ENCODE assay signal across 30 cellular contexts in genomic region chr5:58265531-58265930, GRCh38.
"Had no signal": no experiment of that assay in that cellular context is flagged by ENCODE, and none has a peak within 500 bp of the region (broad histone marks: within the 10 kb centered on the region; RNA-seq: fewer than 3 reads in every experiment).

No MANE protein-coding gene starts in this region.

- H3K36me3 ChIP-seq: colonic mucosa, esophagus muscularis mucosa, gastroesophageal sphincter, heart left ventricle, ovary, spleen, tibial artery had no signal

- H3K27me3 ChIP-seq: colonic mucosa, esophagus muscularis mucosa, foreskin keratinocyte, gastroesophageal sphincter, heart left ventricle, hepatocyte, ovary, spleen, testis, tibial artery had no signal

- H3K36me3 Mint-ChIP-seq: naive thymus-derived CD4-positive, alpha-beta T cell; stimulated activated memory B cell treated with anti-CD40 and anti-IgM and Interleukin-4, amounts not matched to agents 10 μg/mL and 1 μg/mL and 100 μg/mL, for 72 hours; type B pancreatic cell had no signal

- H3K9me3 Mint-ChIP-seq: endodermal cell; nephron; stimulated activated memory B cell treated with anti-CD40 and anti-IgM and Interleukin-4, amounts not matched to agents 10 μg/mL and 1 μg/mL and 100 μg/mL, for 72 hours had no signal

- H3K27me3 Mint-ChIP-seq: dendritic cell treated with granulocyte-macrophage colony-stimulating factor and Interleukin-4, amounts not matched to agents 40 ng/mL and 50 ng/mL, for 4 days; type B pancreatic cell had no signal

- H3K4me3 ChIP-seq: colonic mucosa, esophagus muscularis mucosa, gastroesophageal sphincter, heart left ventricle, hepatocyte, lung, ovary, psoas muscle, skin epidermis, spleen, testis, tibial artery had no signal

- H3K27ac ChIP-seq: colonic mucosa, esophagus muscularis mucosa, foreskin keratinocyte, gastroesophageal sphincter, heart left ventricle, hepatocyte, ovary, psoas muscle, skin epidermis, spleen, testis, tibial artery had no signal

- H3K4me1 ChIP-seq: colonic mucosa, gastroesophageal sphincter, psoas muscle, testis had no signal

- ATAC-seq: gastroesophageal sphincter; heart left ventricle; left lobe of liver; naive thymus-derived CD4-positive, alpha-beta T cell; psoas muscle; right cardiac atrium; stimulated activated memory B cell treated with anti-CD40 and anti-IgM and Interleukin-4, amounts not matched to agents 10 μg/mL and 1 μg/mL and 100 μg/mL, for 72 hours; stimulated activated naive CD8-positive, alpha-beta T cell treated with anti-CD3 and anti-CD28 coated beads, Interleukin-15, Interleukin-2, amounts not matched to agents 100 U/mL and 50 U/mL, for 24 hours had no signal

- DNase-seq: colonic mucosa; effector CD8-positive, alpha-beta T cell; endodermal cell; foreskin keratinocyte; heart left ventricle; kidney; mesenchymal stem cell; midbrain; naive thymus-derived CD4-positive, alpha-beta T cell; occipital lobe; ovary; posterior cingulate gyrus; psoas muscle; right cardiac atrium; spleen; stimulated activated CD4-positive, alpha-beta T cell treated with anti-CD3 and anti-CD28 coated beads, Interleukin-4, amount 100 ng/mL, for 4 hours; stimulated activated naive CD8-positive, alpha-beta T cell treated with anti-CD3 and anti-CD28 coated beads, Interleukin-15, Interleukin-2, amounts not matched to agents 100 U/mL and 50 U/mL, for 24 hours; substantia nigra; testis; tibial artery had no signal

- H3K79me2 ChIP-seq: hepatocyte had no signal

- H3K4me3 Mint-ChIP-seq: dendritic cell treated with granulocyte-macrophage colony-stimulating factor and Interleukin-4, amounts not matched to agents 40 ng/mL and 50 ng/mL, for 4 days; endodermal cell; naive thymus-derived CD4-positive, alpha-beta T cell; nephron; stimulated activated memory B cell treated with anti-CD40 and anti-IgM and Interleukin-4, amounts not matched to agents 10 μg/mL and 1 μg/mL and 100 μg/mL, for 72 hours; type B pancreatic cell had no signal

- H3K4me1 Mint-ChIP-seq: endodermal cell; naive thymus-derived CD4-positive, alpha-beta T cell; stimulated activated memory B cell treated with anti-CD40 and anti-IgM and Interleukin-4, amounts not matched to agents 10 μg/mL and 1 μg/mL and 100 μg/mL, for 72 hours had no signal

- H2AFZ ChIP-seq: hepatocyte had no signal

- H3K27ac Mint-ChIP-seq: dendritic cell treated with granulocyte-macrophage colony-stimulating factor and Interleukin-4, amounts not matched to agents 40 ng/mL and 50 ng/mL, for 4 days; endodermal cell; naive thymus-derived CD4-positive, alpha-beta T cell; nephron; stimulated activated memory B cell treated with anti-CD40 and anti-IgM and Interleukin-4, amounts not matched to agents 10 μg/mL and 1 μg/mL and 100 μg/mL, for 72 hours; type B pancreatic cell had no signal

- H3K9me3 ChIP-seq: colonic mucosa, esophagus muscularis mucosa, gastroesophageal sphincter, heart left ventricle, ovary, psoas muscle, spleen, testis, tibial artery had no signal

- H3K4me2 ChIP-seq: hepatocyte had no signal
